Comparison of ENCODE assay signal across 9 cellular contexts in genomic region chr3:183287301-183287971, GRCh38. TPM values are rescaled to one million over a fixed set of nuclear protein-coding genes. Genes with fewer than 3 reads are reported as not detected.
DNase-seq lines count a peak whose midpoint lies in the region; ATAC-seq and TF ChIP-seq lines count a peak whose summit lies in the region.
"Had no signal": no experiment of that assay in that cellular context is flagged by ENCODE, and none has a peak within 500 bp of the region (broad histone marks: within the 10 kb centered on the region; RNA-seq: fewer than 3 reads in every experiment).

No MANE protein-coding gene starts in this region.

- H3K4me3 Mint-ChIP-seq in brain, result peak overlapping the region in 1 of 5 experiments; percentile 8
- no peak overlapping the region for H3K4me3 Mint-ChIP-seq in memory B cell

- DNase-seq in AG09309 (ENCODE audit: low read depth) (peak; percentile 88), M059J (ENCODE audit: low read depth) (peak; percentile 81), memory B cell (ENCODE audit: low spot score in 2 of 2) (no peak), NCI-H69 (lab: John Stamatoyannopoulos, UW) (no peak), UCSD-AML1 (lab: John Stamatoyannopoulos, UW; ENCODE audit: unreplicated experiment) (no peak)
- no peak for DNase-seq in stimulated activated naive CD8-positive, alpha-beta T cell treated with anti-CD3 and anti-CD28 coated beads, Interleukin-15, Interleukin-2, amounts not matched to agents 100 U/mL and 50 U/mL, for 24 hours
- DNase-seq: NCI-H2081 had no signal

- H3K27me3 Mint-ChIP-seq in brain (no peaks in the 10 kb centered on the region), memory B cell (peaks cover 5% of the 10 kb centered on the region)

- H3K27ac Mint-ChIP-seq in brain (peak overlapping the region in 3 of 5 experiments; percentile 29 to 94 (median 50)), memory B cell (peak overlapping the region; percentile 94)

- H3K36me3 Mint-ChIP-seq in brain (peaks cover 27% of the 10 kb centered on the region), memory B cell (no peaks in the 10 kb centered on the region)

- no peaks in the 10 kb centered on the region for H3K9me3 Mint-ChIP-seq in brain
- H3K9me3 Mint-ChIP-seq in memory B cell, result no peaks in the 10 kb centered on the region

- H3K4me1 Mint-ChIP-seq in brain, result peaks cover 41% of the 10 kb centered on the region
- peaks cover 8% of the 10 kb centered on the region for H3K4me1 Mint-ChIP-seq in memory B cell

- TF ChIP-seq CTCF in AG09309 (IDR thresholded peaks at IDR 0.05; ENCODE audit: control insufficient read depth, insufficient read depth, low read depth, low read length, missing control alignments) (no peak), brain (conservative IDR thresholded peaks at IDR 0.05) (no peak)

- ATAC-seq in memory B cell (ENCODE audit: low read depth), result no peak
- no peak for ATAC-seq in HG02852 (IDR thresholded peaks at IDR 0.05; ENCODE audit: unreplicated experiment)
- ATAC-seq in stimulated activated naive CD8-positive, alpha-beta T cell treated with anti-CD3 and anti-CD28 coated beads, Interleukin-15, Interleukin-2, amounts not matched to agents 100 U/mL and 50 U/mL, for 24 hours, result no peak

- H3K4me3 ChIP-seq in AG09309 (ENCODE audit: control insufficient read depth, low read depth, low read length), result no peak overlapping the region

RNA-seq across cellular contexts. Expression of gene B3GNT5, which starts 34.4 kb away (rescaled TPM):
- total RNA-seq in M059J (2014; rRNA removed; shearing (Covaris generic)), result 3.5 and 4.1 TPM in 2 replicates
- 5.4 TPM for polyA plus RNA-seq in brain (ENCODE audit: insufficient read depth, low read depth, low replicate concordance)

Comparison
In these comparisons a context has a peak if more than half of its experiments do, and no peak if none do; other contexts are left out.
1. DNase-seq: peak in AG09309 (single experiment) and M059J (single experiment); none in memory B cell (0 of 2), NCI-H69 (single experiment), UCSD-AML1 (single experiment) and stimulated activated naive CD8-positive, alpha-beta T cell treated with anti-CD3 and anti-CD28 coated beads, Interleukin-15, Interleukin-2, amounts not matched to agents 100 U/mL and 50 U/mL, for 24 hours (single experiment).